In the genomic region with DNA sequence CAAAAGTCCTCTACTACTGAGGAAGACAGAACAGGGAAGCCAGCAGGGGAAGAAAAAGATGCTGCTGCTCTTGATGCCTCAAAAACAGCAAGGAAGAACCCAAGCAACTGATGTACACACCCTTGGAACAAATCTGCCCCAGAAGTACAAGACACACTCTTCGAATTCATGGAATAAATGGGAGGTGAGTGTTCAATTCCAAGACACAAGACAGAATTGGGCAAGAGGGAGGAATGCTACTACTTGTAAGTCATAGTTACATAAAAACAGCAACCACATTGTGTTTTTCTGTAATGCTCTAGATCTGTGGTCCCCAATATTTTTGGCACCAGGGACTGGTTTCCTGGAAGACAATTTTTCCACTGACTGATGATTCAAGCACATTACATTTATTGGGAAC, we compare ENCODE assay signal across 20 cellular contexts. TPM values are rescaled to one million over a fixed set of nuclear protein-coding genes. Genes with fewer than 3 reads are reported as not detected.
DNase-seq lines count a peak whose midpoint lies in the region; ATAC-seq and TF ChIP-seq lines count a peak whose summit lies in the region.
"Had no signal": no experiment of that assay in that cellular context is flagged by ENCODE, and none has a peak within 500 bp of the region (broad histone marks: within the 10 kb centered on the region; RNA-seq: fewer than 3 reads in every experiment).

No MANE protein-coding gene starts in this region.

- ATAC-seq in esophagus mucosa = no peak
- ATAC-seq in HG03571 (IDR thresholded peaks at IDR 0.05; ENCODE audit: unreplicated experiment) = no peak
- ATAC-seq: activated T-helper 17 cell treated with anti-CD3 and anti-CD28 coated beads, Interleukin-2, amount 50 U/mL, for 72 hours; HepG2; stimulated activated naive B cell treated with anti-CD40 and anti-IgM and Interleukin-4, amounts not matched to agents 10 μg/mL and 1 μg/mL and 100 μg/mL, for 72 hours had no signal

- H3K9me3 Mint-ChIP-seq in CD8-positive, alpha-beta memory T cell = peaks cover 0 to 3% (median 0%) of the 10 kb centered on the region in 5 donors
- H3K9me3 Mint-ChIP-seq: activated T-helper 17 cell treated with anti-CD3 and anti-CD28 coated beads, Interleukin-2, amount 50 U/mL, for 72 hours had no signal

- intact Hi-C loops in mammary epithelial cell (cut with micrococcal nuclease) = no loop called here

- DNase-seq in AG04450 (ENCODE audit: low read depth, low spot score) = peak; percentile 21
- peak; percentile 35 for DNase-seq in HS-27A (ENCODE audit: low read depth)
- peak; percentile 56 for DNase-seq in mammary epithelial cell
- DNase-seq in foreskin melanocyte = peak; percentile 11
- DNase-seq in NCI-H526 (lab: John Stamatoyannopoulos, UW) = no peak
- no peak for DNase-seq in CD8-positive, alpha-beta memory T cell
- DNase-seq: activated CD4-positive, CD25-positive, alpha-beta regulatory T cell treated with anti-CD3 and anti-CD28 coated beads, Interleukin-2, amount 50 U/mL, for 72 hours; CD4-positive, alpha-beta memory T cell; kidney; mesendoderm; NCI-H1930; NCI-H510A; stimulated activated naive B cell treated with anti-CD40 and anti-IgM and Interleukin-4, amounts not matched to agents 10 μg/mL and 1 μg/mL and 100 μg/mL, for 72 hours; tibial artery had no signal

- peak overlapping the region; percentile 26 for H3K4me2 ChIP-seq in mammary epithelial cell (ENCODE audit: insufficient read depth, low read depth, low read length)
- H3K4me2 ChIP-seq: hepatocyte had no signal

- H3K4me1 Mint-ChIP-seq in CD8-positive, alpha-beta memory T cell = no peaks in the 10 kb centered on the region
- H3K4me1 Mint-ChIP-seq: activated T-helper 17 cell treated with anti-CD3 and anti-CD28 coated beads, Interleukin-2, amount 50 U/mL, for 72 hours; CD4-positive, alpha-beta memory T cell; stimulated activated naive B cell treated with anti-CD40 and anti-IgM and Interleukin-4, amounts not matched to agents 10 μg/mL and 1 μg/mL and 100 μg/mL, for 72 hours had no signal

- H4K20me1 ChIP-seq in mammary epithelial cell (ENCODE audit: insufficient read depth, low read length) = no peaks in the 10 kb centered on the region

- no peaks in the 10 kb centered on the region for H3K36me3 ChIP-seq in mammary epithelial cell (ENCODE audit: insufficient read depth, low read length)
- no peaks in the 10 kb centered on the region for H3K36me3 ChIP-seq in CD8-positive, alpha-beta memory T cell (ENCODE audit: insufficient read depth, low read length)
- H3K36me3 ChIP-seq: SJSA1, tibial artery had no signal

- POLR2A ChIA-PET in AG04450 (lab: Yijun Ruan, JAX) = no interaction called here
- POLR2A ChIA-PET in CD8-positive, alpha-beta memory T cell (lab: Charles Lee) = no interaction called here

- BruUV-seq in mammary epithelial cell (replicated peaks; lab: Mats Ljungman, UMichigan) = no TSS peak

- H3K9ac ChIP-seq in mammary epithelial cell (ENCODE audit: insufficient read depth, low read length) = no peak overlapping the region

- H3K27me3 Mint-ChIP-seq in CD8-positive, alpha-beta memory T cell = peaks cover 3 to 24% of the 10 kb centered on the region in 2 donors

- 10% methylated on average over 1 of the region's 1 CpG for WGBS in mammary epithelial cell (ENCODE audit: low coverage, missing lambda C conversion rate)

- H3K27ac Mint-ChIP-seq in CD8-positive, alpha-beta memory T cell = no peak overlapping the region
- H3K27ac Mint-ChIP-seq: activated T-helper 17 cell treated with anti-CD3 and anti-CD28 coated beads, Interleukin-2, amount 50 U/mL, for 72 hours; CD4-positive, alpha-beta memory T cell; stimulated activated naive B cell treated with anti-CD40 and anti-IgM and Interleukin-4, amounts not matched to agents 10 μg/mL and 1 μg/mL and 100 μg/mL, for 72 hours had no signal

- H3K27ac ChIP-seq in AG04450 (ENCODE audit: low read depth, low read length) (peak overlapping the region; percentile 39), mammary epithelial cell (ENCODE audit: insufficient read depth, low read depth, low read length) (no peak overlapping the region)
- H3K27ac ChIP-seq in CD8-positive, alpha-beta memory T cell (ENCODE audit: low read depth, low read length) = no peak overlapping the region
- H3K27ac ChIP-seq: hepatocyte, SJSA1, tibial artery had no signal

- H3K4me3 ChIP-seq in AG04450 (ENCODE audit: low read depth, low read length) (no peak overlapping the region), mammary epithelial cell (replicated peaks in 1 of 3; ENCODE audit: insufficient read depth in 1 of 3, low read depth in 2 of 3, low read length in 3 of 3) (no peak overlapping the region)
- H3K4me3 ChIP-seq in CD8-positive, alpha-beta memory T cell (ENCODE audit: low read length) = no peak overlapping the region
- H3K4me3 ChIP-seq: hepatocyte, SJSA1, tibial artery had no signal

- H3K4me1 ChIP-seq in mammary epithelial cell (ENCODE audit: insufficient read depth, low read length) = peaks cover 6% of the 10 kb centered on the region
- H3K4me1 ChIP-seq in CD8-positive, alpha-beta memory T cell (ENCODE audit: insufficient read depth, low read length) = no peaks in the 10 kb centered on the region
- H3K4me1 ChIP-seq: SJSA1 had no signal

- no peak overlapping the region for H2AFZ ChIP-seq in mammary epithelial cell (ENCODE audit: low read depth, low read length)
- H2AFZ ChIP-seq: hepatocyte had no signal

- in situ Hi-C loops in mammary epithelial cell (cut with MboI; ENCODE audit: low sequenced_read_pairs in 2 of 2) = no loop called here

- no peak overlapping the region for H3K4me3 Mint-ChIP-seq in CD8-positive, alpha-beta memory T cell
- H3K4me3 Mint-ChIP-seq: activated T-helper 17 cell treated with anti-CD3 and anti-CD28 coated beads, Interleukin-2, amount 50 U/mL, for 72 hours; CD4-positive, alpha-beta memory T cell; stimulated activated naive B cell treated with anti-CD40 and anti-IgM and Interleukin-4, amounts not matched to agents 10 μg/mL and 1 μg/mL and 100 μg/mL, for 72 hours had no signal

- no peaks in the 10 kb centered on the region for H3K79me2 ChIP-seq in mammary epithelial cell (ENCODE audit: insufficient read depth, low read length)
- H3K79me2 ChIP-seq: hepatocyte had no signal

- no peaks in the 10 kb centered on the region for H3K36me3 Mint-ChIP-seq in CD8-positive, alpha-beta memory T cell
- H3K36me3 Mint-ChIP-seq: CD4-positive, alpha-beta memory T cell; stimulated activated naive B cell treated with anti-CD40 and anti-IgM and Interleukin-4, amounts not matched to agents 10 μg/mL and 1 μg/mL and 100 μg/mL, for 72 hours had no signal

- H3K9me3 ChIP-seq in AG04450 (ENCODE audit: control insufficient read depth, insufficient read depth, low read length) = no peaks in the 10 kb centered on the region
- H3K9me3 ChIP-seq in mammary epithelial cell (replicated peaks; ENCODE audit: insufficient read depth, low read length) = no peaks in the 10 kb centered on the region
- no peaks in the 10 kb centered on the region for H3K9me3 ChIP-seq in CD8-positive, alpha-beta memory T cell (ENCODE audit: low read length)
- H3K9me3 ChIP-seq: SJSA1, tibial artery had no signal

- TF ChIP-seq CTCF in AG04450 (IDR thresholded peaks at IDR 0.05; ENCODE audit: low read depth, low read length) (no peak), mammary epithelial cell (conservative IDR thresholded peaks at IDR 0.05 in 1 of 2, IDR thresholded peaks at IDR 0.05 in 1 of 2; ENCODE audit: extremely low read depth in 1 of 2, insufficient read depth in 1 of 2, low read depth in 1 of 2, low read length in 2 of 2) (no peak)

- H3K27me3 ChIP-seq in AG04450 (ENCODE audit: control insufficient read depth, insufficient read depth, low read length) (no peaks in the 10 kb centered on the region), mammary epithelial cell (ENCODE audit: insufficient read depth, low read length) (no peaks in the 10 kb centered on the region)
- no peaks in the 10 kb centered on the region for H3K27me3 ChIP-seq in CD8-positive, alpha-beta memory T cell (ENCODE audit: insufficient read depth, low read length, poor library complexity, severe bottlenecking)
- H3K27me3 ChIP-seq: hepatocyte, SJSA1, tibial artery had no signal

- CTCF ChIA-PET in AG04450 (lab: Charles Lee) = interaction anchor here (0.5 to 13.7 kb wide), 3 partner anchors 10 to 90 kb away, joined by 3 to 157 read pairs (median 40); no protein-coding TSS in a partner anchor
- CTCF ChIA-PET in mammary epithelial cell (lab: Charles Lee; ENCODE audit: low non-redundant PET) = no interaction called here
- CTCF ChIA-PET in CD8-positive, alpha-beta memory T cell (lab: Charles Lee) = no interaction called here

- dilution Hi-C loops in mammary epithelial cell (cut with HindIII; ENCODE audit: low sequenced_read_pairs) = no loop called here

RNA-seq across cellular contexts. Expression of a gene that starts 58.0 kb away (rescaled TPM):
- polyA plus RNA-seq in AG04450 (2011; rRNA removed) (355 and 447 TPM in 2 replicates), mammary epithelial cell (793 TPM)
- 154 and 158 TPM in 2 replicates for polyA minus RNA-seq in AG04450 (2011; rRNA and poly(A)+ RNA removed)
- total RNA-seq in mammary epithelial cell (100 to 1,000 TPM; 121 to 323 TPM), esophagus mucosa (237 TPM)
- 186 TPM for polyA minus RNA-seq in mammary epithelial cell
- total RNA-seq in CD8-positive, alpha-beta memory T cell = 100 to 1,000 TPM; 494 to 515 TPM
- polyA plus RNA-seq in CD8-positive, alpha-beta memory T cell = 372 TPM

Comparison
In these comparisons a context has a peak if more than half of its experiments do, and no peak if none do; other contexts are left out.
1. DNase-seq: peak in AG04450 (single experiment), HS-27A (single experiment), mammary epithelial cell (single experiment) and foreskin melanocyte (single experiment); none in NCI-H526 (0 of 2) and CD8-positive, alpha-beta memory T cell (0 of 5).